Comparison of ENCODE assay signal across 15 cellular contexts in the genomic region with DNA sequence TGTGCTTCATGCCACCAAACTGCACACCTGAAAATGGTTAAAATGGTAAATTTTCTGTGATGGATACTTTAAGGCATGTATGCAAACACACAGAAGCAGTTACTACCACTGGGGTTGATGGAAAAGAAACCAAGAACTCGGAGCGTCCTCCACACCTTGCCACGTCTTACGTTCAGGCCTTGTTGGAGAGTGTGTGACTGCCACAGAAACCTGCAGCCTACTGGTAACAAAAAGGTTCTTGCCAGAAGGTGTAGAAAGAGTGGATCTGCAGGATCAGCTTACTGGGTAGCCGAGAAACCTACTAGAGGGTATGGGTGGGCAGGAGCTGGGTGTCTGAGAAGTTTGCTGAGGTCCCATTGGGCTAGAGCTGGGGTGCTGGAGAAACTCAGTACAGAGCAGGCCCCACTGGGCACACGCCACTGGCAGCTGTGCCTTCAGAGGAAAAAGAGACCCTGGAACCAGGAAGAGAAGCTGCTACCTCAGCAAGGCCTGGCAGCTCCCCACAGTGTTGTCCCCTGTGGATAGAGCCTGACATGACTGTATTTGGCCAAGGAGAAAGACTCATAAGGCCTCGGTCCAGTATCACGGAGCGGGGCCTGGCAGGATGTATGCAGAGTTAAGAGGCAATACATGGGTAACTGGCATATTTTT.
DNase-seq lines count a peak whose midpoint lies in the region; ATAC-seq and TF ChIP-seq lines count a peak whose summit lies in the region.
"Had no signal": no experiment of that assay in that cellular context is flagged by ENCODE, and none has a peak within 500 bp of the region (broad histone marks: within the 10 kb centered on the region; RNA-seq: fewer than 3 reads in every experiment).

No MANE protein-coding gene starts in this region.

- POLR2A ChIA-PET in RWPE1 (lab: Yijun Ruan, JAX; ENCODE audit: low non-redundant PET): no interaction called here

- intact Hi-C loops in left ventricle myocardium superior (cut with micrococcal nuclease): no loop called here

- ATAC-seq in left ventricle myocardium superior: peak; percentile 42
- ATAC-seq: activated CD4-positive, alpha-beta T cell treated with anti-CD3 and anti-CD28 coated beads for 36 hours; left colon had no signal

- H3K27me3 Mint-ChIP-seq in stimulated activated naive CD8-positive, alpha-beta T cell treated with anti-CD3 and anti-CD28 coated beads, Interleukin-15, Interleukin-2, amounts not matched to agents 100 ng/mL and 50 ng/mL, for 24 hours: no peaks in the 10 kb centered on the region
- H3K27me3 Mint-ChIP-seq: activated CD4-positive, alpha-beta T cell treated with anti-CD3 and anti-CD28 coated beads for 36 hours; naive B cell had no signal

- no peak overlapping the region for H3K4me3 Mint-ChIP-seq in stimulated activated naive CD8-positive, alpha-beta T cell treated with anti-CD3 and anti-CD28 coated beads, Interleukin-15, Interleukin-2, amounts not matched to agents 100 ng/mL and 50 ng/mL, for 24 hours
- H3K4me3 Mint-ChIP-seq: activated CD4-positive, alpha-beta T cell treated with anti-CD3 and anti-CD28 coated beads for 36 hours; brain; naive B cell; T-helper 1 cell treated with Interleukin-12 subunit alpha and Interleukin-12 subunit beta and Interleukin-4 antibody, amounts not matched to agents 30 μg/mL and 1 μg/mL, for 36 hours had no signal

- CTCF ChIA-PET in RWPE1 (lab: Yijun Ruan, JAX): no interaction called here

- peaks cover 48% of the 10 kb centered on the region for H3K4me1 Mint-ChIP-seq in stimulated activated naive CD8-positive, alpha-beta T cell treated with anti-CD3 and anti-CD28 coated beads, Interleukin-15, Interleukin-2, amounts not matched to agents 100 ng/mL and 50 ng/mL, for 24 hours (ENCODE audit: low read depth)

- H3K36me3 Mint-ChIP-seq in stimulated activated naive CD8-positive, alpha-beta T cell treated with anti-CD3 and anti-CD28 coated beads, Interleukin-15, Interleukin-2, amounts not matched to agents 100 ng/mL and 50 ng/mL, for 24 hours (ENCODE audit: low read depth): no peaks in the 10 kb centered on the region
- H3K36me3 Mint-ChIP-seq: naive B cell had no signal

- DNase-seq in activated CD8-positive, alpha-beta memory T cell treated with anti-CD3 and anti-CD28 coated beads for 24 hours: peak; percentile 51
- DNase-seq in activated CD8-positive, alpha-beta memory T cell treated with anti-CD3 and anti-CD28 coated beads, Interleukin-2, amount 50 U/mL, for 4 hours: no peak
- no peak for DNase-seq in RWPE1 (ENCODE audit: low spot score)
- peak; percentile 51 for DNase-seq in left ventricle myocardium superior
- DNase-seq in NCI-H2029 treated with DMSO at 0.1 percent for 48 hours (lab: John Stamatoyannopoulos, UW): no peak
- DNase-seq in GM10266 (ENCODE audit: extremely low spot score): no peak
- DNase-seq in NCI-H345 treated with DMSO at 0.1 percent for 48 hours (lab: John Stamatoyannopoulos, UW; ENCODE audit: unreplicated experiment): no peak
- DNase-seq: activated CD4-positive, alpha-beta T cell treated with anti-CD3 and anti-CD28 coated beads for 36 hours; GDM1; naive B cell; NCI-H187 treated with DMSO at 0.1 percent for 48 hours had no signal

- TF ChIP-seq CTCF in RWPE1 (conservative IDR thresholded peaks at IDR 0.05; ENCODE audit: low read depth) (no peak), GM10266 (IDR thresholded peaks at IDR 0.05; ENCODE audit: control insufficient read depth, insufficient read depth, low read depth, missing control alignments) (no peak)

- H3K9me3 Mint-ChIP-seq in stimulated activated naive CD8-positive, alpha-beta T cell treated with anti-CD3 and anti-CD28 coated beads, Interleukin-15, Interleukin-2, amounts not matched to agents 100 ng/mL and 50 ng/mL, for 24 hours: peaks cover 4% of the 10 kb centered on the region
- H3K9me3 Mint-ChIP-seq: naive B cell had no signal

- H3K27ac ChIP-seq in RWPE1: peak overlapping the region; percentile 45

- peak overlapping the region; percentile 5 for H3K27ac Mint-ChIP-seq in stimulated activated naive CD8-positive, alpha-beta T cell treated with anti-CD3 and anti-CD28 coated beads, Interleukin-15, Interleukin-2, amounts not matched to agents 100 ng/mL and 50 ng/mL, for 24 hours
- H3K27ac Mint-ChIP-seq: activated CD4-positive, alpha-beta T cell treated with anti-CD3 and anti-CD28 coated beads for 36 hours; brain; T-helper 1 cell treated with Interleukin-12 subunit alpha and Interleukin-12 subunit beta and Interleukin-4 antibody, amounts not matched to agents 30 μg/mL and 1 μg/mL, for 36 hours had no signal

Comparison
In these comparisons a context has a peak if more than half of its experiments do, and no peak if none do; other contexts are left out.
1. DNase-seq: peak in activated CD8-positive, alpha-beta memory T cell treated with anti-CD3 and anti-CD28 coated beads for 24 hours (single experiment) and left ventricle myocardium superior (single experiment); none in activated CD8-positive, alpha-beta memory T cell treated with anti-CD3 and anti-CD28 coated beads, Interleukin-2, amount 50 U/mL, for 4 hours (single experiment), RWPE1 (single experiment), NCI-H2029 treated with DMSO at 0.1 percent for 48 hours (single experiment), GM10266 (single experiment) and NCI-H345 treated with DMSO at 0.1 percent for 48 hours (single experiment).